8 cellular contexts compared by ENCODE assay signal in genomic region chr16:2603165-2604015, GRCh38.
DNase-seq lines count a peak whose midpoint lies in the region; ATAC-seq, FAIRE-seq and TF ChIP-seq lines count a peak whose summit lies in the region.

No MANE protein-coding gene starts in this region.

- POLR2A ChIA-PET in CD4-positive, alpha-beta T cell (lab: Charles Lee), result interaction anchor here (0.7 to 1.5 kb wide), 3 partner anchors 70 to 149 kb away, joined by 3 read pairs; partner anchors contain the start of genes KCTD5 and SRRM2

- peak overlapping the region; percentile 80 for H3K27ac Mint-ChIP-seq in CD4-positive, alpha-beta T cell
- peak overlapping the region; percentile 96 for H3K27ac Mint-ChIP-seq in endodermal cell

- H3K4me1 Mint-ChIP-seq in CD4-positive, alpha-beta T cell (ENCODE audit: low read depth), result peaks cover 23% of the 10 kb centered on the region
- peaks cover 4% of the 10 kb centered on the region for H3K4me1 Mint-ChIP-seq in endodermal cell

- H3K4me3 ChIP-seq in endodermal cell (ENCODE audit: low read length), result peak overlapping the region; percentile 94

- H3K9me3 Mint-ChIP-seq in CD4-positive, alpha-beta T cell, result no peaks in the 10 kb centered on the region
- no peaks in the 10 kb centered on the region for H3K9me3 Mint-ChIP-seq in endodermal cell

- peak overlapping the region; percentile 98 for H3K4me3 Mint-ChIP-seq in CD4-positive, alpha-beta T cell
- H3K4me3 Mint-ChIP-seq in endodermal cell, result peak overlapping the region; percentile 95

- TF ChIP-seq CTCF in CD4-positive, alpha-beta T cell (IDR thresholded peaks at IDR 0.05), result no peak
- no peak for TF ChIP-seq CTCF in endodermal cell (conservative IDR thresholded peaks at IDR 0.05)

- peak; percentile 57 to 76 (median 64) for DNase-seq in CD4-positive, alpha-beta T cell
- DNase-seq in HTR-8/SVneo (ENCODE audit: insufficient read length, low spot score) (peak; percentile 99), NOMO-1 treated with dmso at 0.1 percent for 144 hours (lab: John Stamatoyannopoulos, UW; ENCODE audit: unreplicated experiment) (peak; percentile 88), endodermal cell (peak; percentile 98), mesenteric fat pad (ENCODE audit: low spot score) (peak; percentile 97)
- peak; percentile 40 for DNase-seq in activated CD8-positive, alpha-beta memory T cell treated with anti-CD3 and anti-CD28 coated beads, Interleukin-2, amount 50 U/mL, for 1 hour (ENCODE audit: extremely low read depth)
- DNase-seq in stimulated activated CD8-positive, alpha-beta memory T cell treated with anti-CD3 and anti-CD28 coated beads, Interleukin-12 subunit alpha, Interleukin-12 subunit beta, amount 100 ng/mL, for 4 hours (ENCODE audit: low read depth), result peak; percentile 76

- H3K4me1 ChIP-seq in endodermal cell (ENCODE audit: control insufficient read depth, insufficient read depth, low read length), result no peaks in the 10 kb centered on the region

- no peaks in the 10 kb centered on the region for H3K27me3 Mint-ChIP-seq in CD4-positive, alpha-beta T cell
- H3K27me3 Mint-ChIP-seq in endodermal cell (ENCODE audit: insufficient read depth), result no peaks in the 10 kb centered on the region

- peak; percentile 72 for ATAC-seq in CD4-positive, alpha-beta T cell (ENCODE audit: poor library complexity)
- ATAC-seq in GM19467 (IDR thresholded peaks at IDR 0.05; ENCODE audit: unreplicated experiment), result peak; percentile 63

- H3K9me3 ChIP-seq in CD4-positive, alpha-beta T cell (ENCODE audit: control insufficient read depth, low read length), result no peaks in the 10 kb centered on the region
- H3K9me3 ChIP-seq in endodermal cell (ENCODE audit: control insufficient read depth, low read length), result no peaks in the 10 kb centered on the region

- FAIRE-seq in HTR-8/SVneo (lab: Jason Lieb, UNC), result no peak

- peaks cover 18% of the 10 kb centered on the region for H3K36me3 Mint-ChIP-seq in CD4-positive, alpha-beta T cell (ENCODE audit: low read depth)
- H3K36me3 Mint-ChIP-seq in endodermal cell (ENCODE audit: low read depth), result peaks cover 6% of the 10 kb centered on the region

- CTCF ChIA-PET in CD4-positive, alpha-beta T cell (lab: Charles Lee), result no interaction called here

- WGBS in endodermal cell (ENCODE audit: insufficient coverage in 1 of 2, insufficient read length in 1 of 2), 2 experiments, result 0% methylated on average over 17 to 58 of the region's 58 CpGs

- H3K27me3 ChIP-seq in CD4-positive, alpha-beta T cell (ENCODE audit: control insufficient read depth, insufficient read depth, low read length), result no peaks in the 10 kb centered on the region
- H3K27me3 ChIP-seq in endodermal cell (ENCODE audit: control insufficient read depth, insufficient read depth, low read length, poor library complexity, severe bottlenecking), result no peaks in the 10 kb centered on the region

- peaks cover 5% of the 10 kb centered on the region for H3K36me3 ChIP-seq in endodermal cell (ENCODE audit: control insufficient read depth, insufficient read depth, low read length)

- H3K9ac ChIP-seq in endodermal cell (ENCODE audit: extremely low read depth, low read length, poor library complexity, severe bottlenecking), result peak overlapping the region; percentile 85

- intact Hi-C loops in CD4-positive, alpha-beta T cell (cut with DNase I, micrococcal nuclease), result no loop called here

- H3K27ac ChIP-seq in CD4-positive, alpha-beta T cell (ENCODE audit: low read depth, low read length), result peak overlapping the region; percentile 36
- H3K27ac ChIP-seq in endodermal cell (ENCODE audit: low read depth, low read length), result no peak overlapping the region

Comparison
In these comparisons a context has a peak if more than half of its experiments do, and no peak if none do; other contexts are left out.
1. DNase-seq: peak in every context shown above with its lines; median percentile 99 in HTR-8/SVneo; 98 in endodermal cell; 97 in mesenteric fat pad; 88 in NOMO-1 treated with dmso at 0.1 percent for 144 hours; 76 in stimulated activated CD8-positive, alpha-beta memory T cell treated with anti-CD3 and anti-CD28 coated beads, Interleukin-12 subunit alpha, Interleukin-12 subunit beta, amount 100 ng/mL, for 4 hours; 64 in CD4-positive, alpha-beta T cell; 40 in activated CD8-positive, alpha-beta memory T cell treated with anti-CD3 and anti-CD28 coated beads, Interleukin-2, amount 50 U/mL, for 1 hour.